In the genomic region with DNA sequence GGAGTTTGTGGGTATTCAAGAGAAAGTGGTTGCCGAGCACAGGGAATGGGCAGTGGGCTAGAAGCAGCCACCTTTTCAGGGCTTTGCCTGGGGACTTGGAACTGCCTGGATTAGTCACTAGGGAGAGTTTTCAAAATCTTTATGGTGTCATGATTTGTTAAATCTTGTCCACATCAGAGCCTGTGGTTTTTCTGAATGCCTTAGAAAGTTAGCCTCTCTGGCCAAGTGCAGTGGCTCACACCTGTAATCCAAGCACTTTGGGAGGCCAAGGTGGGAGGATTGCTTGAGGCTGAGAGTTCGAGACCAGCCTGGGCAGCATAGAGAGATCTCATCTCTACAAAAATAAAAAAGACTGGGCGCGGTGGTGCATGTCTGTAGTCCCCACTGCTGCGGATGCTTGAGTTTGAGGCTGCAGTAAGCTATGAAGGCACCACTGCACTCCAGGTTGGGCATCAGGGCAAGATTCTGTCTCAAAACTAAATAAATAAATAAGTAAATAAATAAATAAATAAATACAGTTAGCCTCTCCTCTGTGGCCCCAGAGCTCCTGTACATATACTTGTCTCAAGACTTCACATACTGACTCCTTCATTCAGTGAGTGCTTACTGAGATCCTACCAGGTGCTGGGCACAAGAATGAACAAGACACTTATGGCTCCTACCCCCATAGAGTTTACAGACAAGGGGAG, we compare ENCODE assay signal across 20 cellular contexts.
DNase-seq lines count a peak whose midpoint lies in the region; ATAC-seq and TF ChIP-seq lines count a peak whose summit lies in the region.
"Had no signal": no experiment of that assay in that cellular context is flagged by ENCODE, and none has a peak within 500 bp of the region (broad histone marks: within the 10 kb centered on the region; RNA-seq: fewer than 3 reads in every experiment).

No MANE protein-coding gene starts in this region.

- H3K9me2 ChIP-seq in GM23248 (ENCODE audit: insufficient read depth): no peaks in the 10 kb centered on the region

- H3K4me2 ChIP-seq in GM23248 (ENCODE audit: unreplicated experiment) (no peak overlapping the region), OCI-LY3 (ENCODE audit: low read length) (peak overlapping the region; percentile 71)

- in situ Hi-C loops in GM23248 (cut with MboI): loop anchor here (10.0 kb wide), 1 partner anchor 56 kb away; no protein-coding TSS in a partner anchor

- H3K4me1 Mint-ChIP-seq in endodermal cell: peaks cover 13% of the 10 kb centered on the region
- H3K4me1 Mint-ChIP-seq in stimulated activated memory B cell treated with anti-CD40 and anti-IgM and Interleukin-4, amounts not matched to agents 10 μg/mL and 1 μg/mL and 100 μg/mL, for 72 hours: peaks cover 31% of the 10 kb centered on the region
- H3K4me1 Mint-ChIP-seq: activated naive CD4-positive, alpha-beta T cell treated with anti-CD3 and anti-CD28 coated beads, Interleukin-2, amount 50 U/mL, for 24 hours had no signal

- no peak overlapping the region for H3K4me3 Mint-ChIP-seq in endodermal cell
- H3K4me3 Mint-ChIP-seq in stimulated activated memory B cell treated with anti-CD40 and anti-IgM and Interleukin-4, amounts not matched to agents 10 μg/mL and 1 μg/mL and 100 μg/mL, for 72 hours: no peak overlapping the region
- H3K4me3 Mint-ChIP-seq: activated CD4-positive, alpha-beta T cell treated with anti-CD3 and anti-CD28 coated beads, Interleukin-2, amount 10 ng/mL, durations not matched to agents 24 days and 14 days; activated naive CD4-positive, alpha-beta T cell treated with anti-CD3 and anti-CD28 coated beads, Interleukin-2, amount 50 U/mL, for 24 hours; activated T-helper 1 cell treated with anti-CD3 and anti-CD28 coated beads, Interleukin-12 subunit alpha, Interleukin-12 subunit beta, Interleukin-2, Interleukin-4 antibody, amounts not matched to agents 30 ng/mL and 10 ng/mL and 1 ng/mL, durations not matched to agents 14 hours and 24 hours and 36 hours; stimulated activated naive CD8-positive, alpha-beta T cell treated with anti-CD3 and anti-CD28 coated beads, Interleukin-15, amount 100 ng/mL, for 72 hours had no signal

- H3K9me3 Mint-ChIP-seq in endodermal cell: no peaks in the 10 kb centered on the region
- H3K9me3 Mint-ChIP-seq in stimulated activated memory B cell treated with anti-CD40 and anti-IgM and Interleukin-4, amounts not matched to agents 10 μg/mL and 1 μg/mL and 100 μg/mL, for 72 hours: no peaks in the 10 kb centered on the region
- H3K9me3 Mint-ChIP-seq: activated naive CD4-positive, alpha-beta T cell treated with anti-CD3 and anti-CD28 coated beads, Interleukin-2, amount 50 U/mL, for 24 hours; activated T-helper 1 cell treated with anti-CD3 and anti-CD28 coated beads, Interleukin-12 subunit alpha, Interleukin-12 subunit beta, Interleukin-2, Interleukin-4 antibody, amounts not matched to agents 30 ng/mL and 10 ng/mL and 1 ng/mL, durations not matched to agents 14 hours and 24 hours and 36 hours; stimulated activated naive CD8-positive, alpha-beta T cell treated with anti-CD3 and anti-CD28 coated beads, Interleukin-15, amount 100 ng/mL, for 72 hours had no signal

- no peaks in the 10 kb centered on the region for H3F3A ChIP-seq in GM23248 (ENCODE audit: insufficient read depth)

- H3K27ac ChIP-seq in GM23248: no peak overlapping the region
- peak overlapping the region; percentile 24; the same call in 1 of the 2 replicates for H3K27ac ChIP-seq in OCI-LY3 (ENCODE audit: low read length)
- no peak overlapping the region for H3K27ac ChIP-seq in endodermal cell (ENCODE audit: low read depth, low read length)
- H3K27ac ChIP-seq: Peyer's patch, tibial nerve had no signal

- H3K27me3 ChIP-seq in GM23248 (replicated peaks; ENCODE audit: insufficient read depth) (no peaks in the 10 kb centered on the region), OCI-LY3 (ENCODE audit: low read depth, low read length) (no peaks in the 10 kb centered on the region), endodermal cell (ENCODE audit: control insufficient read depth, insufficient read depth, low read length, poor library complexity, severe bottlenecking) (no peaks in the 10 kb centered on the region)
- H3K27me3 ChIP-seq: Peyer's patch, tibial nerve had no signal

- H3K79me2 ChIP-seq in GM23248 (ENCODE audit: insufficient read depth): no peaks in the 10 kb centered on the region
- H3K79me2 ChIP-seq in OCI-LY3 (ENCODE audit: low read length): no peaks in the 10 kb centered on the region

- H2AFZ ChIP-seq in GM23248 (no peak overlapping the region), OCI-LY3 (ENCODE audit: low read depth, low read length) (peak overlapping the region; percentile 82; the same call in 1 of the 2 replicates)

- H3K36me3 ChIP-seq in GM23248 (ENCODE audit: low read depth): no peaks in the 10 kb centered on the region
- H3K36me3 ChIP-seq in OCI-LY3 (replicated peaks; ENCODE audit: low read depth, low read length): no peaks in the 10 kb centered on the region
- H3K36me3 ChIP-seq in endodermal cell (ENCODE audit: control insufficient read depth, insufficient read depth, low read length): no peaks in the 10 kb centered on the region
- H3K36me3 ChIP-seq: Peyer's patch, tibial nerve had no signal

- WGBS in GM23248 (ENCODE audit: low coverage in 1 of 2, low lambda C conversion rate in 2 of 2, missing lambda C conversion rate in 2 of 2), 2 experiments: 74 to 77% methylated on average over 5 of the region's 5 CpGs
- 87 to 91% methylated on average over 4 to 5 of the region's 5 CpGs for WGBS in endodermal cell (ENCODE audit: insufficient coverage in 1 of 2, insufficient read length in 1 of 2), 2 experiments

- H3K4me1 ChIP-seq in GM23248 (ENCODE audit: insufficient read depth) (peaks cover 2% of the 10 kb centered on the region), OCI-LY3 (ENCODE audit: low read length) (peaks cover 49% of the 10 kb centered on the region), endodermal cell (ENCODE audit: control insufficient read depth, insufficient read depth, low read length) (peaks cover 4% of the 10 kb centered on the region)
- H3K4me1 ChIP-seq: tibial nerve had no signal

- H3K9ac ChIP-seq in GM23248: no peak overlapping the region
- peak overlapping the region; percentile 42; the same call in 1 of the 2 replicates for H3K9ac ChIP-seq in OCI-LY3 (ENCODE audit: low read length)
- H3K9ac ChIP-seq in endodermal cell (ENCODE audit: extremely low read depth, low read length, poor library complexity, severe bottlenecking): no peak overlapping the region

- no peaks in the 10 kb centered on the region for H3K36me3 Mint-ChIP-seq in endodermal cell (ENCODE audit: low read depth)
- H3K36me3 Mint-ChIP-seq in stimulated activated memory B cell treated with anti-CD40 and anti-IgM and Interleukin-4, amounts not matched to agents 10 μg/mL and 1 μg/mL and 100 μg/mL, for 72 hours: no peaks in the 10 kb centered on the region
- H3K36me3 Mint-ChIP-seq: activated naive CD4-positive, alpha-beta T cell treated with anti-CD3 and anti-CD28 coated beads, Interleukin-2, amount 50 U/mL, for 24 hours had no signal

- no peak for TF ChIP-seq CTCF in OCI-LY3 (IDR thresholded peaks at IDR 0.05; ENCODE audit: low read depth, low read length)
- no peak for TF ChIP-seq CTCF in endodermal cell (conservative IDR thresholded peaks at IDR 0.05)

- DNase-seq in GM23248: peak; percentile 28
- peak; percentile 31 for DNase-seq in endodermal cell
- no peak for DNase-seq in NCI-H1694 treated with DMSO at 0.1 percent for 48 hours (lab: John Stamatoyannopoulos, UW)
- DNase-seq: activated CD4-positive, alpha-beta T cell treated with anti-CD3 and anti-CD28 coated beads, Interleukin-2, amount 10 ng/mL, durations not matched to agents 24 days and 14 days; AML-193; DMS79; effector CD4-positive, alpha-beta T cell; NCI-H1694; NCI-H345; nucleus accumbens; Peyer's patch; stimulated activated CD4-positive, alpha-beta T cell treated with anti-CD3 and anti-CD28 coated beads, Interleukin-4, amount 100 ng/mL, for 24 hours; stimulated activated naive CD8-positive, alpha-beta T cell treated with anti-CD3 and anti-CD28 coated beads, Interleukin-15, amount 100 ng/mL, for 72 hours had no signal

- H4K20me1 ChIP-seq in GM23248 (ENCODE audit: insufficient read depth) (no peaks in the 10 kb centered on the region), OCI-LY3 (ENCODE audit: insufficient read depth, low read length) (no peaks in the 10 kb centered on the region)

- no peak for ATAC-seq in stimulated activated memory B cell treated with anti-CD40 and anti-IgM and Interleukin-4, amounts not matched to agents 10 μg/mL and 1 μg/mL and 100 μg/mL, for 72 hours
- ATAC-seq in HG03521 (IDR thresholded peaks at IDR 0.05; ENCODE audit: unreplicated experiment) (no peak), HG03159 (IDR thresholded peaks at IDR 0.05; ENCODE audit: unreplicated experiment) (no peak)
- ATAC-seq: stimulated activated naive CD8-positive, alpha-beta T cell treated with anti-CD3 and anti-CD28 coated beads, Interleukin-15, amount 100 ng/mL, for 72 hours had no signal

- no peaks in the 10 kb centered on the region for H3K27me3 Mint-ChIP-seq in endodermal cell (ENCODE audit: insufficient read depth)
- no peaks in the 10 kb centered on the region for H3K27me3 Mint-ChIP-seq in stimulated activated memory B cell treated with anti-CD40 and anti-IgM and Interleukin-4, amounts not matched to agents 10 μg/mL and 1 μg/mL and 100 μg/mL, for 72 hours

- H3K27ac Mint-ChIP-seq in endodermal cell: no peak overlapping the region
- peak overlapping the region; percentile 60 for H3K27ac Mint-ChIP-seq in stimulated activated memory B cell treated with anti-CD40 and anti-IgM and Interleukin-4, amounts not matched to agents 10 μg/mL and 1 μg/mL and 100 μg/mL, for 72 hours
- H3K27ac Mint-ChIP-seq: activated CD4-positive, alpha-beta T cell treated with anti-CD3 and anti-CD28 coated beads, Interleukin-2, amount 10 ng/mL, durations not matched to agents 24 days and 14 days; activated naive CD4-positive, alpha-beta T cell treated with anti-CD3 and anti-CD28 coated beads, Interleukin-2, amount 50 U/mL, for 24 hours; activated T-helper 1 cell treated with anti-CD3 and anti-CD28 coated beads, Interleukin-12 subunit alpha, Interleukin-12 subunit beta, Interleukin-2, Interleukin-4 antibody, amounts not matched to agents 30 ng/mL and 10 ng/mL and 1 ng/mL, durations not matched to agents 14 hours and 24 hours and 36 hours had no signal

- no peak overlapping the region for H3K4me3 ChIP-seq in GM23248
- no peak overlapping the region for H3K4me3 ChIP-seq in OCI-LY3 (ENCODE audit: low read length)
- H3K4me3 ChIP-seq in endodermal cell (ENCODE audit: low read length): no peak overlapping the region
- H3K4me3 ChIP-seq: Peyer's patch, tibial nerve had no signal

- no peaks in the 10 kb centered on the region for H3K9me3 ChIP-seq in GM23248 (ENCODE audit: low read depth)
- H3K9me3 ChIP-seq in OCI-LY3 (ENCODE audit: insufficient read depth, low read length): no peaks in the 10 kb centered on the region
- no peaks in the 10 kb centered on the region for H3K9me3 ChIP-seq in endodermal cell (ENCODE audit: control insufficient read depth, low read length)
- H3K9me3 ChIP-seq: Peyer's patch, tibial nerve had no signal
